Comparison of ENCODE assay signal across 8 cellular contexts in genomic region chr17:78780852-78781338, GRCh38. TPM values are rescaled to one million over a fixed set of nuclear protein-coding genes. Genes with fewer than 3 reads are reported as not detected.
DNase-seq lines count a peak whose midpoint lies in the region; ATAC-seq and TF ChIP-seq lines count a peak whose summit lies in the region.

No MANE protein-coding gene starts in this region.

- H3K27me3 ChIP-seq in right cardiac atrium (ENCODE audit: control insufficient read depth, insufficient read depth): no peaks in the 10 kb centered on the region

- POLR2A ChIA-PET in activated CD8-positive, alpha-beta T cell treated with anti-CD3 and anti-CD28 coated beads, Interleukin-2, amount 10 ng/mL, durations not matched to agents 7 days and 5 days (lab: Charles Lee): interaction anchor here (0.7 to 3.2 kb wide), 16 partner anchors 8 to 115 kb away, joined by 3 to 39 read pairs (median 5); partner anchors contain the start of gene USP36

- H3K9me3 ChIP-seq in right cardiac atrium (ENCODE audit: control insufficient read depth, low read length): no peaks in the 10 kb centered on the region

- ATAC-seq in activated CD8-positive, alpha-beta T cell treated with anti-CD3 and anti-CD28 coated beads, Interleukin-2, amount 10 ng/mL, durations not matched to agents 7 days and 5 days: peak; percentile 18
- ATAC-seq in right cardiac atrium (no peak), GM18519 (IDR thresholded peaks at IDR 0.05; ENCODE audit: low FRiP score, unreplicated experiment) (no peak)
- no peak for ATAC-seq in stimulated activated effector memory CD8-positive, alpha-beta T cell treated with anti-CD3 and anti-CD28 coated beads, Interleukin-12 subunit alpha, Interleukin-12 subunit beta, amount 100 ng/mL, for 72 hours

- H3K4me1 Mint-ChIP-seq in HFFc6 (ENCODE audit: low read depth): peaks cover 19% of the 10 kb centered on the region
- peaks cover 58% of the 10 kb centered on the region for H3K4me1 Mint-ChIP-seq in activated CD8-positive, alpha-beta T cell treated with anti-CD3 and anti-CD28 coated beads, Interleukin-2, amount 10 ng/mL, durations not matched to agents 7 days and 5 days (ENCODE audit: low read depth)
- H3K4me1 Mint-ChIP-seq in stimulated activated effector memory CD8-positive, alpha-beta T cell treated with anti-CD3 and anti-CD28 coated beads, Interleukin-12 subunit alpha, Interleukin-12 subunit beta, amount 100 ng/mL, for 72 hours: peaks cover 48% of the 10 kb centered on the region

- H3K4me3 Mint-ChIP-seq in HFFc6: peak overlapping the region; percentile 89
- H3K4me3 Mint-ChIP-seq in activated CD8-positive, alpha-beta T cell treated with anti-CD3 and anti-CD28 coated beads, Interleukin-2, amount 10 ng/mL, durations not matched to agents 7 days and 5 days: peak overlapping the region; percentile 81
- peak overlapping the region; percentile 90 for H3K4me3 Mint-ChIP-seq in stimulated activated effector memory CD8-positive, alpha-beta T cell treated with anti-CD3 and anti-CD28 coated beads, Interleukin-12 subunit alpha, Interleukin-12 subunit beta, amount 100 ng/mL, for 72 hours

- H3K36me3 Mint-ChIP-seq in HFFc6 (ENCODE audit: low read depth): no peaks in the 10 kb centered on the region
- peaks cover 21% of the 10 kb centered on the region for H3K36me3 Mint-ChIP-seq in activated CD8-positive, alpha-beta T cell treated with anti-CD3 and anti-CD28 coated beads, Interleukin-2, amount 10 ng/mL, durations not matched to agents 7 days and 5 days (ENCODE audit: low read depth)
- H3K36me3 Mint-ChIP-seq in stimulated activated effector memory CD8-positive, alpha-beta T cell treated with anti-CD3 and anti-CD28 coated beads, Interleukin-12 subunit alpha, Interleukin-12 subunit beta, amount 100 ng/mL, for 72 hours: peaks cover 63% of the 10 kb centered on the region

- WGBS in right cardiac atrium: 38% methylated on average over 17 of the region's 17 CpGs

- DNase-seq in HFFc6 (no peak), right cardiac atrium (no peak), NCI-H510A (lab: John Stamatoyannopoulos, UW) (no peak), SK-N-DZ (ENCODE audit: low spot score) (no peak), D341Med (ENCODE audit: low spot score) (no peak)
- peak; percentile 53 for DNase-seq in activated CD8-positive, alpha-beta T cell treated with anti-CD3 and anti-CD28 coated beads, Interleukin-2, amount 10 ng/mL, durations not matched to agents 7 days and 5 days
- DNase-seq in stimulated activated effector memory CD8-positive, alpha-beta T cell treated with anti-CD3 and anti-CD28 coated beads, Interleukin-12 subunit alpha, Interleukin-12 subunit beta, amount 100 ng/mL, for 72 hours (ENCODE audit: low spot score in 2 of 2): no peak

- H3K4me3 ChIP-seq in right cardiac atrium (ENCODE audit: low read length): peak overlapping the region; percentile 98

- H3K9me3 Mint-ChIP-seq in HFFc6: no peaks in the 10 kb centered on the region
- H3K9me3 Mint-ChIP-seq in activated CD8-positive, alpha-beta T cell treated with anti-CD3 and anti-CD28 coated beads, Interleukin-2, amount 10 ng/mL, durations not matched to agents 7 days and 5 days (ENCODE audit: insufficient read depth): no peaks in the 10 kb centered on the region
- no peaks in the 10 kb centered on the region for H3K9me3 Mint-ChIP-seq in stimulated activated effector memory CD8-positive, alpha-beta T cell treated with anti-CD3 and anti-CD28 coated beads, Interleukin-12 subunit alpha, Interleukin-12 subunit beta, amount 100 ng/mL, for 72 hours

- no peaks in the 10 kb centered on the region for H3K4me1 ChIP-seq in right cardiac atrium (ENCODE audit: control insufficient read depth, insufficient read depth, low read length)

- H3K27me3 Mint-ChIP-seq in HFFc6 (ENCODE audit: insufficient read depth): no peaks in the 10 kb centered on the region; the same call in 1 of the 2 replicates
- H3K27me3 Mint-ChIP-seq in activated CD8-positive, alpha-beta T cell treated with anti-CD3 and anti-CD28 coated beads, Interleukin-2, amount 10 ng/mL, durations not matched to agents 7 days and 5 days (ENCODE audit: low read depth): no peaks in the 10 kb centered on the region

- no peak overlapping the region for H3K27ac ChIP-seq in right cardiac atrium (ENCODE audit: low read length)

- CTCF ChIA-PET in activated CD8-positive, alpha-beta T cell treated with anti-CD3 and anti-CD28 coated beads, Interleukin-2, amount 10 ng/mL, durations not matched to agents 7 days and 5 days (lab: Charles Lee): interaction anchor here (1.0 to 2.1 kb wide), 7 partner anchors 9 to 39 kb away, joined by 3 to 13 read pairs (median 6); no protein-coding TSS in a partner anchor

- no peak for TF ChIP-seq CTCF in HFFc6 (IDR thresholded peaks at IDR 0.05)

- H3K27ac Mint-ChIP-seq in HFFc6: peak overlapping the region; percentile 73
- peak overlapping the region; percentile 95 for H3K27ac Mint-ChIP-seq in activated CD8-positive, alpha-beta T cell treated with anti-CD3 and anti-CD28 coated beads, Interleukin-2, amount 10 ng/mL, durations not matched to agents 7 days and 5 days
- H3K27ac Mint-ChIP-seq in stimulated activated effector memory CD8-positive, alpha-beta T cell treated with anti-CD3 and anti-CD28 coated beads, Interleukin-12 subunit alpha, Interleukin-12 subunit beta, amount 100 ng/mL, for 72 hours: peak overlapping the region; percentile 97

- intact Hi-C loops in right cardiac atrium (cut with DNase I): loop anchor here in 2 of 4 donors (10.0 kb wide), 2 partner anchors 46 to 66 kb away; no protein-coding TSS in a partner anchor

RNA-seq across cellular contexts. Expression of gene CYTH1, which starts 1.2 kb away (rescaled TPM):
- total RNA-seq in HFFc6 (2021; fragmentation: NEBNext Ultra II Directional; extraction: Animal tissue kit (Norgen Biotek cat#: 25700)): 10 to 100 TPM in 4 of 6 experiments, 1 to 10 TPM in 2; 7.7 to 15.3 (median 10.9) TPM
- 100 to 1,000 TPM; 137 to 138 TPM for total RNA-seq in activated CD8-positive, alpha-beta T cell treated with anti-CD3 and anti-CD28 coated beads, Interleukin-2, amount 10 ng/mL, durations not matched to agents 7 days and 5 days
- 10 to 100 TPM; 31.2 to 39.1 (median 36.7) TPM for total RNA-seq in right cardiac atrium
- 22.5 TPM for polyA plus RNA-seq in right cardiac atrium
- 36.9 and 43.2 TPM in 2 replicates for polyA plus RNA-seq in SK-N-DZ (2014; cell fraction: cytosol; rRNA removed)
- polyA plus RNA-seq in SK-N-DZ (2014; cell fraction: nucleus; rRNA removed): 62.1 and 102 TPM in 2 replicates

RNA-seq across cellular contexts. Expression of gene USP36, which starts 59.7 kb away (rescaled TPM):
- 10 to 100 TPM; 43.6 to 50.3 (median 46.2) TPM for total RNA-seq in HFFc6 (2021; fragmentation: NEBNext Ultra II Directional; extraction: Animal tissue kit (Norgen Biotek cat#: 25700))
- 10 to 100 TPM; 67.5 TPM for total RNA-seq in activated CD8-positive, alpha-beta T cell treated with anti-CD3 and anti-CD28 coated beads, Interleukin-2, amount 10 ng/mL, durations not matched to agents 7 days and 5 days
- total RNA-seq in right cardiac atrium: 10 to 100 TPM; 25.1 to 42.9 (median 29.0) TPM
- polyA plus RNA-seq in right cardiac atrium: 16.2 TPM
- 29.6 and 34.0 TPM in 2 replicates for polyA plus RNA-seq in SK-N-DZ (2014; cell fraction: cytosol; rRNA removed)
- 62.2 and 84.2 TPM in 2 replicates for polyA plus RNA-seq in SK-N-DZ (2014; cell fraction: nucleus; rRNA removed)
